27 cellular contexts compared by ENCODE assay signal in genomic region chr2:136407113-136407951, GRCh38.
DNase-seq lines count a peak whose midpoint lies in the region; ATAC-seq, FAIRE-seq and TF ChIP-seq lines count a peak whose summit lies in the region.
"Had no signal": no experiment of that assay in that cellular context is flagged by ENCODE, and none has a peak within 500 bp of the region (broad histone marks: within the 10 kb centered on the region; RNA-seq: fewer than 3 reads in every experiment).

No MANE protein-coding gene starts in this region.

- H3K9ac ChIP-seq in keratinocyte (ENCODE audit: control insufficient read depth, extremely low read depth, insufficient read depth, low read length) = no peak overlapping the region

- DNase-seq in DMS79 (lab: John Stamatoyannopoulos, UW) (peak; percentile 92), NCI-H1105 (lab: John Stamatoyannopoulos, UW) (peak; percentile 61), NCI-H82 treated with DMSO at 0.1 percent for 48 hours (lab: John Stamatoyannopoulos, UW; ENCODE audit: unreplicated experiment) (peak; percentile 20), keratinocyte (ENCODE audit: low read depth, low spot score) (no peak), chondrocyte (ENCODE audit: low spot score) (no peak), RWPE1 (ENCODE audit: low spot score) (no peak)
- no peak for DNase-seq in stimulated activated naive CD4-positive, alpha-beta T cell treated with Interleukin-2 at 50 U/mL for 16 hours (lab: John Stamatoyannopoulos, UW)
- DNase-seq: activated CD4-positive, alpha-beta T cell treated with anti-CD3 and anti-CD28 coated beads, Interleukin-2, amount 50 U/mL, for 4 hours; activated CD4-positive, CD25-positive, alpha-beta regulatory T cell; activated naive CD4-positive, alpha-beta T cell treated with anti-CD3 and anti-CD28 coated beads, Interleukin-2, amount 50 U/mL, for 16 hours; amniotic stem cell; cortex of kidney; esophagus squamous epithelium; GOT3; left cardiac atrium; NCI-H1092; NCI-H2081; stimulated activated CD4-positive, alpha-beta T cell treated with anti-CD3 and anti-CD28 coated beads, Interleukin-15, amount 100 ng/mL, for 24 hours; stimulated activated naive CD4-positive, alpha-beta T cell; T-helper 1 cell; testis; uterus had no signal

- POLR2A ChIA-PET in RWPE1 (lab: Yijun Ruan, JAX; ENCODE audit: low non-redundant PET) = no interaction called here

- H2AFZ ChIP-seq in keratinocyte (ENCODE audit: control insufficient read depth, low read length) = peak overlapping the region; percentile 4

- no peak overlapping the region for H3K4me3 Mint-ChIP-seq in chondrocyte (ENCODE audit: unreplicated experiment)
- H3K4me3 Mint-ChIP-seq: memory B cell had no signal

- no peak overlapping the region for H3K27ac Mint-ChIP-seq in chondrocyte (ENCODE audit: unreplicated experiment)
- H3K27ac Mint-ChIP-seq: memory B cell had no signal

- no peak for FAIRE-seq in keratinocyte (lab: Jason Lieb, UNC)
- FAIRE-seq: frontal cortex had no signal

- peak overlapping the region; percentile 60 for H3K4me2 ChIP-seq in keratinocyte (ENCODE audit: control insufficient read depth, extremely low read depth, insufficient read depth, low read depth, low read length)

- H3K4me1 Mint-ChIP-seq in chondrocyte (ENCODE audit: low read depth) = no peaks in the 10 kb centered on the region

- peak overlapping the region; percentile 25 for H3K27ac ChIP-seq in keratinocyte (ENCODE audit: control insufficient read depth, insufficient read depth, low read length)
- no peak overlapping the region for H3K27ac ChIP-seq in RWPE1
- H3K27ac ChIP-seq: esophagus squamous epithelium, neutrophil, prostate gland, testis, uterus had no signal

- H3K36me3 Mint-ChIP-seq in chondrocyte (ENCODE audit: low read depth) = no peaks in the 10 kb centered on the region
- H3K36me3 Mint-ChIP-seq: memory B cell had no signal

- H3K79me2 ChIP-seq in keratinocyte (ENCODE audit: control insufficient read depth, insufficient read depth, low read length) = no peaks in the 10 kb centered on the region

- peak overlapping the region in 2 of 3 experiments; percentile 15 to 20 for H3K4me3 ChIP-seq in keratinocyte (ENCODE audit: control insufficient read depth in 2 of 3, extremely low read depth in 1 of 3, insufficient read depth in 2 of 3, low read depth in 1 of 3, low read length in 3 of 3)
- H3K4me3 ChIP-seq: esophagus squamous epithelium, prostate gland, testis, uterus had no signal

- H4K20me1 ChIP-seq in keratinocyte (ENCODE audit: control insufficient read depth, extremely low read depth, insufficient read depth, low read length) = no peaks in the 10 kb centered on the region

- no peaks in the 10 kb centered on the region for H3K27me3 ChIP-seq in keratinocyte (ENCODE audit: control insufficient read depth, extremely low read depth, insufficient read depth, low read length)
- H3K27me3 ChIP-seq: testis, uterus had no signal

- H3K27me3 Mint-ChIP-seq in chondrocyte (ENCODE audit: low read depth) = peaks cover 29% of the 10 kb centered on the region

- CTCF ChIA-PET in RWPE1 (lab: Yijun Ruan, JAX) = interaction anchor here (0.6 kb wide), 1 partner anchor 1648 kb away, joined by 3 read pairs; no protein-coding TSS in a partner anchor

- dilution Hi-C loops in keratinocyte (cut with MboI; ENCODE audit: extremely low pct_ligation_motif_present, low sequenced_read_pairs) = no loop called here

- no peaks in the 10 kb centered on the region for H3K9me1 ChIP-seq in keratinocyte (ENCODE audit: control insufficient read depth, extremely low read depth, insufficient read depth, low read length)

- H3K9me3 ChIP-seq in keratinocyte (ENCODE audit: control insufficient read depth, low read depth, low read length) = no peaks in the 10 kb centered on the region
- H3K9me3 ChIP-seq: esophagus squamous epithelium, neutrophil, prostate gland, testis, uterus had no signal

- no peaks in the 10 kb centered on the region for H3K36me3 ChIP-seq in keratinocyte (ENCODE audit: control insufficient read depth in 2 of 2, extremely low read depth in 1 of 2, insufficient read depth in 2 of 2, low read length in 2 of 2)
- H3K36me3 ChIP-seq: esophagus squamous epithelium, neutrophil, prostate gland, uterus had no signal

- peaks cover 17% of the 10 kb centered on the region for H3K4me1 ChIP-seq in keratinocyte (ENCODE audit: control insufficient read depth, extremely low read depth, insufficient read depth, low read length)
- H3K4me1 ChIP-seq: prostate gland, testis, uterus had no signal

- TF ChIP-seq CTCF in keratinocyte (optimal IDR thresholded peaks at IDR 0.05 in 1 of 3, IDR thresholded peaks at IDR 0.05 in 1 of 3, conservative IDR thresholded peaks at IDR 0.05 in 1 of 3; ENCODE audit: extremely low read depth in 1 of 3, insufficient read depth in 2 of 3, low read length in 3 of 3) = no peak
- TF ChIP-seq CTCF in chondrocyte (IDR thresholded peaks at IDR 0.05) = no peak
- TF ChIP-seq CTCF in RWPE1 (conservative IDR thresholded peaks at IDR 0.05; ENCODE audit: low read depth) = no peak

- no peak for ATAC-seq in HG02798 (IDR thresholded peaks at IDR 0.05; ENCODE audit: poor library complexity, unreplicated experiment)
- ATAC-seq: left cardiac atrium had no signal

- no peaks in the 10 kb centered on the region for H3K9me3 Mint-ChIP-seq in chondrocyte (ENCODE audit: low read depth)
- H3K9me3 Mint-ChIP-seq: memory B cell had no signal

Comparison
In these comparisons a context has a peak if more than half of its experiments do, and no peak if none do; other contexts are left out.
1. DNase-seq: peak in DMS79 (single experiment), NCI-H1105 (single experiment) and NCI-H82 treated with DMSO at 0.1 percent for 48 hours (single experiment); none in keratinocyte (single experiment), chondrocyte (single experiment), stimulated activated naive CD4-positive, alpha-beta T cell treated with Interleukin-2 at 50 U/mL for 16 hours (single experiment) and RWPE1 (single experiment).